In the genomic region with DNA sequence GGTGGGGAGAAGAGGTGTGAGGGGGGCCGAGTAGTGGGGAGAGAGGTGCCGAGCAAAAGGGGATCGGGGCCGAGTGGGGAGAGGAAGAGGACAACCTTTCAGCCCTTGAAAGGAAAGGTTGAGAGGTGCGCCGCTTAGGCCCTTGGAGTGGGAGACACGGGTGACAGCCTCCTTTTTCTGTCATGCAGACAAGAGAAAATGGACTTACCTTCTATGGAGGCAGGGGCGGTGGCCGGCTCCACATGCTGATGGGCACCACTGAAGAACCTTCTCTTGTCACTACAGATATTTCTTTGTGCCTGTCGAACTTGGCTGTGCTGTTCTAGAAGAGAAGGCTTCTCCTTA, we compare ENCODE assay signal across 8 cellular contexts. TPM values are rescaled to one million over a fixed set of nuclear protein-coding genes. Genes with fewer than 3 reads are reported as not detected.
A peak's percentile ranks its signal among the peaks of the same experiment; 100 is the strongest.
DNase-seq lines count a peak whose midpoint lies in the region; ATAC-seq and TF ChIP-seq lines count a peak whose summit lies in the region.

No MANE protein-coding gene starts in this region.

- H3K27me3 ChIP-seq in CD4-positive, CD25-positive, alpha-beta regulatory T cell (ENCODE audit: control insufficient read depth, insufficient read depth, low read length) = no peaks in the 10 kb centered on the region

- ATAC-seq in CD4-positive, CD25-positive, alpha-beta regulatory T cell (ENCODE audit: low read depth in 2 of 2) = no peak
- ATAC-seq in HG02623 (IDR thresholded peaks at IDR 0.05; ENCODE audit: unreplicated experiment) (peak; percentile 4), omental fat pad (ENCODE audit: low FRiP score) (peak; percentile 1), HG02973 (IDR thresholded peaks at IDR 0.05; ENCODE audit: unreplicated experiment) (no peak)

- H3K9me3 ChIP-seq in CD4-positive, CD25-positive, alpha-beta regulatory T cell (ENCODE audit: control insufficient read depth in 2 of 2, low read length in 2 of 2) = no peaks in the 10 kb centered on the region

- H3K4me1 ChIP-seq in CD4-positive, CD25-positive, alpha-beta regulatory T cell (ENCODE audit: control insufficient read depth, insufficient read depth, low read length, poor library complexity, severe bottlenecking) = peaks cover 32% of the 10 kb centered on the region

- peak overlapping the region; percentile 89 for H3K4me3 ChIP-seq in CD4-positive, CD25-positive, alpha-beta regulatory T cell (ENCODE audit: low read depth, low read length)
- H3K4me3 ChIP-seq in fibroblast of mammary gland (ENCODE audit: control insufficient read depth, low read depth, low read length) = peak overlapping the region; percentile 93

- peaks cover 8% of the 10 kb centered on the region for H3K36me3 Mint-ChIP-seq in CD4-positive, CD25-positive, alpha-beta regulatory T cell
- peaks cover 14% of the 10 kb centered on the region for H3K36me3 Mint-ChIP-seq in activated CD4-positive, alpha-beta T cell treated with anti-CD3 and anti-CD28 coated beads, Interleukin-2, amount 10 ng/mL, durations not matched to agents 24 days and 14 days (ENCODE audit: low read depth)

- peak overlapping the region; percentile 92 to 99 (median 98) for H3K4me3 Mint-ChIP-seq in CD4-positive, CD25-positive, alpha-beta regulatory T cell
- H3K4me3 Mint-ChIP-seq in activated CD4-positive, alpha-beta T cell treated with anti-CD3 and anti-CD28 coated beads, Interleukin-2, amount 10 ng/mL, durations not matched to agents 24 days and 14 days = peak overlapping the region; percentile 100

- no peak for TF ChIP-seq CTCF in fibroblast of mammary gland (conservative IDR thresholded peaks at IDR 0.05; ENCODE audit: control insufficient read depth, insufficient read depth, low read depth, low read length)
- no peak for TF ChIP-seq CTCF in omental fat pad (IDR thresholded peaks at IDR 0.05)

- H3K27ac Mint-ChIP-seq in CD4-positive, CD25-positive, alpha-beta regulatory T cell = peak overlapping the region; percentile 99 to 100 (median 100)
- H3K27ac Mint-ChIP-seq in activated CD4-positive, alpha-beta T cell treated with anti-CD3 and anti-CD28 coated beads, Interleukin-2, amount 10 ng/mL, durations not matched to agents 24 days and 14 days = peak overlapping the region; percentile 100

- H3K36me3 ChIP-seq in CD4-positive, CD25-positive, alpha-beta regulatory T cell (ENCODE audit: control insufficient read depth, insufficient read depth, low read length) = peaks cover 10% of the 10 kb centered on the region

- peak overlapping the region; percentile 98 for H3K27ac ChIP-seq in CD4-positive, CD25-positive, alpha-beta regulatory T cell (ENCODE audit: insufficient read depth, low read length, poor library complexity, severe bottlenecking)

- peaks cover 4% of the 10 kb centered on the region for H3K27me3 Mint-ChIP-seq in CD4-positive, CD25-positive, alpha-beta regulatory T cell
- H3K27me3 Mint-ChIP-seq in activated CD4-positive, alpha-beta T cell treated with anti-CD3 and anti-CD28 coated beads, Interleukin-2, amount 10 ng/mL, durations not matched to agents 24 days and 14 days = peaks cover 3% of the 10 kb centered on the region

- peaks cover 0 to 55% (median 30%) of the 10 kb centered on the region in 4 donors for H3K4me1 Mint-ChIP-seq in CD4-positive, CD25-positive, alpha-beta regulatory T cell
- peaks cover 29% of the 10 kb centered on the region for H3K4me1 Mint-ChIP-seq in activated CD4-positive, alpha-beta T cell treated with anti-CD3 and anti-CD28 coated beads, Interleukin-2, amount 10 ng/mL, durations not matched to agents 24 days and 14 days

- intact Hi-C loops in activated CD4-positive, alpha-beta T cell treated with anti-CD3 and anti-CD28 coated beads, Interleukin-2, amount 10 ng/mL, durations not matched to agents 24 days and 14 days (cut with micrococcal nuclease) = loop anchor here (1.0 to 5.0 kb wide), 5 partner anchors 119 to 806 kb away; partner anchors contain the start of genes NBEAL2, SCAP, SETD2 and SMARCC1

- no peaks in the 10 kb centered on the region for H3K9me3 Mint-ChIP-seq in CD4-positive, CD25-positive, alpha-beta regulatory T cell
- H3K9me3 Mint-ChIP-seq in activated CD4-positive, alpha-beta T cell treated with anti-CD3 and anti-CD28 coated beads, Interleukin-2, amount 10 ng/mL, durations not matched to agents 24 days and 14 days = no peaks in the 10 kb centered on the region

- DNase-seq in CD4-positive, CD25-positive, alpha-beta regulatory T cell = peak in 1 of 3 donors; percentile 47
- no peak for DNase-seq in activated CD4-positive, alpha-beta T cell treated with anti-CD3 and anti-CD28 coated beads, Interleukin-2, amount 10 ng/mL, durations not matched to agents 24 days and 14 days
- DNase-seq in fibroblast of mammary gland (ENCODE audit: low read depth) = no peak
- no peak for DNase-seq in omental fat pad (ENCODE audit: low spot score)
- no peak for DNase-seq in GF-D8 (lab: John Stamatoyannopoulos, UW)
- DNase-seq in NCI-H345 (lab: John Stamatoyannopoulos, UW) = no peak

RNA-seq across cellular contexts. Expression of gene KLHL18, which starts 0.4 kb away (rescaled TPM):
- 48.9 TPM for total RNA-seq in CD4-positive, CD25-positive, alpha-beta regulatory T cell
- 10 to 100 TPM; 11.0 to 16.0 (median 14.7) TPM for polyA plus RNA-seq in CD4-positive, CD25-positive, alpha-beta regulatory T cell
- 47.0 and 49.3 TPM in 2 replicates for total RNA-seq in activated CD4-positive, alpha-beta T cell treated with anti-CD3 and anti-CD28 coated beads, Interleukin-2, amount 10 ng/mL, durations not matched to agents 24 days and 14 days
- total RNA-seq in omental fat pad = 10 to 100 TPM; 13.7 to 30.3 (median 15.4) TPM

RNA-seq across cellular contexts. Expression of gene KIF9, which starts 0.6 kb away (rescaled TPM):
- 5.4 TPM for total RNA-seq in CD4-positive, CD25-positive, alpha-beta regulatory T cell
- polyA plus RNA-seq in CD4-positive, CD25-positive, alpha-beta regulatory T cell = 1 to 10 TPM; 3.7 to 4.6 (median 4.0) TPM
- total RNA-seq in activated CD4-positive, alpha-beta T cell treated with anti-CD3 and anti-CD28 coated beads, Interleukin-2, amount 10 ng/mL, durations not matched to agents 24 days and 14 days = 3.0 and 3.6 TPM in 2 replicates
- total RNA-seq in omental fat pad = 10 to 100 TPM in 2 of 4 donors, 1 to 10 TPM in 2; 2.8 to 16.1 (median 9.4) TPM

Comparison
In these comparisons a context has a peak if more than half of its experiments do, and no peak if none do; other contexts are left out.
1. ATAC-seq: peak in HG02623 (single experiment) and omental fat pad (single experiment); none in CD4-positive, CD25-positive, alpha-beta regulatory T cell (0 of 2) and HG02973 (single experiment).